In genomic region chr10:94315975-94316464, GRCh38 we compare ENCODE assay signal across 12 cellular contexts. TPM values are rescaled to one million over a fixed set of nuclear protein-coding genes. Genes with fewer than 3 reads are reported as not detected.
DNase-seq lines count a peak whose midpoint lies in the region; ATAC-seq and TF ChIP-seq lines count a peak whose summit lies in the region.
"Had no signal": no experiment of that assay in that cellular context is flagged by ENCODE, and none has a peak within 500 bp of the region (broad histone marks: within the 10 kb centered on the region; RNA-seq: fewer than 3 reads in every experiment).

No MANE protein-coding gene starts in this region.

- H3K79me2 ChIP-seq in smooth muscle cell (ENCODE audit: low read depth) = no peaks in the 10 kb centered on the region

- TF ChIP-seq POLR2A in testis (IDR thresholded peaks at IDR 0.05) = no peak

- H3K36me3 ChIP-seq in smooth muscle cell (ENCODE audit: low read depth) (no peaks in the 10 kb centered on the region), testis (ENCODE audit: low read depth, missing control alignments) (no peaks in the 10 kb centered on the region)

- H3K36me3 Mint-ChIP-seq in chondrocyte (ENCODE audit: low read depth) = peaks cover 6% of the 10 kb centered on the region

- peak overlapping the region; percentile 65 for H3K27ac ChIP-seq in smooth muscle cell (ENCODE audit: low read depth)
- H3K27ac ChIP-seq in testis = no peak overlapping the region

- 45% methylated on average over 3 of the region's 3 CpGs for WGBS in smooth muscle cell (ENCODE audit: low lambda C conversion rate)
- 60 to 62% methylated on average over 3 of the region's 3 CpGs for WGBS in testis, 2 donors

- H3K27me3 ChIP-seq in smooth muscle cell (ENCODE audit: low read depth) = no peaks in the 10 kb centered on the region
- H3K27me3 ChIP-seq in testis = no peaks in the 10 kb centered on the region

- no peaks in the 10 kb centered on the region for H3F3A ChIP-seq in smooth muscle cell (ENCODE audit: low read depth)

- no peak overlapping the region for H3K4me3 Mint-ChIP-seq in chondrocyte (ENCODE audit: unreplicated experiment)

- peak overlapping the region; percentile 91 for H3K27ac Mint-ChIP-seq in chondrocyte (ENCODE audit: unreplicated experiment)

- H3K9ac ChIP-seq in smooth muscle cell (ENCODE audit: low read depth) = no peak overlapping the region

- H3K4me3 ChIP-seq in smooth muscle cell (no peak overlapping the region), testis (no peak overlapping the region)

- DNase-seq in GM04504 (ENCODE audit: low read depth) (peak; percentile 55), chondrocyte (ENCODE audit: low spot score) (no peak), left kidney (ENCODE audit: low read depth, low spot score) (peak; percentile 17), smooth muscle cell (lab: John Stamatoyannopoulos, UW; ENCODE audit: unreplicated experiment) (no peak), NCI-H2171 (lab: John Stamatoyannopoulos, UW) (no peak), testis (no peak)
- DNase-seq in stimulated activated CD4-positive, alpha-beta T cell treated with anti-CD3 and anti-CD28 coated beads, Interleukin-4, amount 100 ng/mL, for 4 hours = no peak
- DNase-seq: activated CD4-positive, alpha-beta T cell treated with anti-CD3 and anti-CD28 coated beads for 1 hour; amygdala; NCI-H226; stimulated activated naive CD8-positive, alpha-beta T cell treated with anti-CD3 and anti-CD28 coated beads, Interleukin-15, Interleukin-2, amounts not matched to agents 100 U/mL and 50 U/mL, for 24 hours had no signal

- H3K27me3 Mint-ChIP-seq in chondrocyte (ENCODE audit: low read depth) = no peaks in the 10 kb centered on the region

- H3K4me1 ChIP-seq in smooth muscle cell (ENCODE audit: low read depth) (peaks cover 5% of the 10 kb centered on the region), testis (no peaks in the 10 kb centered on the region)

- peak overlapping the region; percentile 23 for H3K4me2 ChIP-seq in smooth muscle cell

- H4K20me1 ChIP-seq in smooth muscle cell (ENCODE audit: low read depth) = no peaks in the 10 kb centered on the region

- no peaks in the 10 kb centered on the region for H3K9me3 Mint-ChIP-seq in chondrocyte (ENCODE audit: low read depth)

- H3K9me3 ChIP-seq in smooth muscle cell (replicated peaks; ENCODE audit: low read depth) = no peaks in the 10 kb centered on the region
- no peaks in the 10 kb centered on the region for H3K9me3 ChIP-seq in testis

- intact Hi-C loops in testis (cut with DNase I; ENCODE audit: low total_unique reads) = no loop called here

- H2AFZ ChIP-seq in smooth muscle cell (ENCODE audit: low read depth) = no peak overlapping the region

- no peak for TF ChIP-seq CTCF in chondrocyte (IDR thresholded peaks at IDR 0.05)
- no peak for TF ChIP-seq CTCF in smooth muscle cell (IDR thresholded peaks at IDR 0.05; ENCODE audit: borderline replicate concordance, insufficient read depth, poor library complexity, severe bottlenecking)
- no peak for TF ChIP-seq CTCF in testis (IDR thresholded peaks at IDR 0.05)

- no peak for ATAC-seq in GM21723 (IDR thresholded peaks at IDR 0.05; ENCODE audit: unreplicated experiment)
- ATAC-seq: stimulated activated naive CD8-positive, alpha-beta T cell treated with anti-CD3 and anti-CD28 coated beads, Interleukin-15, Interleukin-2, amounts not matched to agents 100 U/mL and 50 U/mL, for 24 hours had no signal

- H3K4me1 Mint-ChIP-seq in chondrocyte (ENCODE audit: low read depth) = peaks cover 36% of the 10 kb centered on the region

RNA-seq across cellular contexts. Expression of gene NOC3L, which starts 46.7 kb away (rescaled TPM):
- total RNA-seq in chondrocyte = 13.7 to 20.5 TPM (median 15.3 TPM) in 3 replicates
- total RNA-seq in smooth muscle cell = 21.6 and 27.3 TPM in 2 replicates
- 8.7 and 8.8 TPM in 2 replicates for polyA plus RNA-seq in smooth muscle cell
- 10 to 100 TPM; 24.6 to 32.2 TPM for total RNA-seq in testis
- polyA plus RNA-seq in testis (ENCODE audit: insufficient read depth, low read depth, low replicate concordance) = 11.2 TPM

Comparison
In these comparisons a context has a peak if more than half of its experiments do, and no peak if none do; other contexts are left out.
1. DNase-seq: peak in GM04504 (single experiment) and left kidney (single experiment); none in chondrocyte (single experiment), smooth muscle cell (single experiment), stimulated activated CD4-positive, alpha-beta T cell treated with anti-CD3 and anti-CD28 coated beads, Interleukin-4, amount 100 ng/mL, for 4 hours (0 of 2), NCI-H2171 (single experiment) and testis (single experiment).